Comparison of ENCODE assay signal across 1 cellular context in genomic region chr11:65557280-65558001, GRCh38.
TF ChIP-seq lines count a peak whose summit lies in the region.

No MANE protein-coding gene starts in this region.

TF ChIP-seq in HCT116, 20 proteins besides CTCF, POLR2A, EP300 and RAD21:
- TF ChIP-seq REST (IDR thresholded peaks at IDR 0.05; ENCODE audit: low read depth) (no peak), POLR2AphosphoS5 (IDR thresholded peaks at IDR 0.05; ENCODE audit: low read depth, low read length) (no peak), EGR1 (IDR thresholded peaks at IDR 0.05; ENCODE audit: low read depth) (no peak), SP1 (IDR thresholded peaks at IDR 0.05; ENCODE audit: low read depth) (no peak), YY1 (IDR thresholded peaks at IDR 0.05; ENCODE audit: extremely low read depth, insufficient replicate concordance, low read depth, low read length) (no peak), FOSL1 (IDR thresholded peaks at IDR 0.05; ENCODE audit: low read depth) (no peak), ZBTB33 (IDR thresholded peaks at IDR 0.05; ENCODE audit: extremely low read depth, insufficient replicate concordance, low read length) (no peak), MAX (IDR thresholded peaks at IDR 0.05) (no peak), SRF (IDR thresholded peaks at IDR 0.05; ENCODE audit: low read depth) (no peak), ATF3 (IDR thresholded peaks at IDR 0.05) (no peak), JUND (IDR thresholded peaks at IDR 0.05) (no peak), CEBPB (IDR thresholded peaks at IDR 0.05; ENCODE audit: low read depth) (no peak), ZFX (IDR thresholded peaks at IDR 0.05) (no peak; the same call in 1 of the 2 replicates), ELF1 (IDR thresholded peaks at IDR 0.05; ENCODE audit: borderline replicate concordance, low read depth) (no peak), EZH2 (IDR thresholded peaks at IDR 0.05) (no peak), EZH2phosphoT487 (IDR thresholded peaks at IDR 0.05; ENCODE audit: borderline replicate concordance) (no peak), ZNF274 (IDR thresholded peaks at IDR 0.05; ENCODE audit: low read depth, low read length) (no peak), SIN3A (IDR thresholded peaks at IDR 0.05; ENCODE audit: low read depth) (no peak), TCF7L2 (IDR thresholded peaks at IDR 0.05; ENCODE audit: borderline replicate concordance, extremely low read depth, insufficient read depth, insufficient read length) (no peak), CBX3 (IDR thresholded peaks at IDR 0.05; ENCODE audit: low read depth) (no peak)
